8 cellular contexts compared by ENCODE assay signal in genomic region chr4:37603070-37603468, GRCh38.
DNase-seq lines count a peak whose midpoint lies in the region; ATAC-seq and TF ChIP-seq lines count a peak whose summit lies in the region.

No MANE protein-coding gene starts in this region.

- no peaks in the 10 kb centered on the region for H3K9me3 Mint-ChIP-seq in activated CD8-positive, alpha-beta T cell treated with anti-CD3 and anti-CD28 coated beads for 36 hours
- H3K9me3 Mint-ChIP-seq in memory B cell: no peaks in the 10 kb centered on the region

- H3K36me3 Mint-ChIP-seq in activated CD8-positive, alpha-beta T cell treated with anti-CD3 and anti-CD28 coated beads for 36 hours (ENCODE audit: low read depth): no peaks in the 10 kb centered on the region
- H3K36me3 Mint-ChIP-seq in memory B cell: peaks cover 2% of the 10 kb centered on the region

- H3K27ac Mint-ChIP-seq in activated CD8-positive, alpha-beta T cell treated with anti-CD3 and anti-CD28 coated beads for 36 hours: no peak overlapping the region
- no peak overlapping the region for H3K27ac Mint-ChIP-seq in memory B cell

- ATAC-seq in HG02981 (IDR thresholded peaks at IDR 0.05; ENCODE audit: unreplicated experiment) (peak; percentile 64), memory B cell (ENCODE audit: low read depth) (peak; percentile 59)
- ATAC-seq in activated CD8-positive, alpha-beta T cell treated with anti-CD3 and anti-CD28 coated beads for 36 hours: peak; percentile 85

- H3K4me1 Mint-ChIP-seq in activated CD8-positive, alpha-beta T cell treated with anti-CD3 and anti-CD28 coated beads for 36 hours (ENCODE audit: low read depth): peaks cover 10% of the 10 kb centered on the region
- H3K4me1 Mint-ChIP-seq in memory B cell: peaks cover 2% of the 10 kb centered on the region

- H3K27me3 Mint-ChIP-seq in activated CD8-positive, alpha-beta T cell treated with anti-CD3 and anti-CD28 coated beads for 36 hours: no peaks in the 10 kb centered on the region
- peaks cover 6% of the 10 kb centered on the region for H3K27me3 Mint-ChIP-seq in memory B cell

- intact Hi-C loops in activated CD8-positive, alpha-beta T cell treated with anti-CD3 and anti-CD28 coated beads for 36 hours (cut with micrococcal nuclease): loop anchor here (5.0 kb wide), 2 partner anchors 84 to 179 kb away; partner anchors contain the start of gene RELL1

- CTCF ChIA-PET in activated CD8-positive, alpha-beta T cell treated with anti-CD3 and anti-CD28 coated beads for 36 hours (lab: Charles Lee): interaction anchor here (0.6 to 3.2 kb wide), 41 partner anchors 9 to 432 kb away, joined by 3 to 25 read pairs (median 4); partner anchors contain the start of gene RELL1

- POLR2A ChIA-PET in activated CD8-positive, alpha-beta T cell treated with anti-CD3 and anti-CD28 coated beads for 36 hours (lab: Charles Lee): no interaction called here

- peak; percentile 2 for DNase-seq in NCI-H2171 treated with DMSO at 0.1 percent for 48 hours (lab: John Stamatoyannopoulos, UW)
- DNase-seq in NCI-H2171 (lab: John Stamatoyannopoulos, UW): no peak
- peak; percentile 60 for DNase-seq in NCI-H460 (ENCODE audit: extremely low read depth, low read depth)
- peak; percentile 83 for DNase-seq in activated CD8-positive, alpha-beta T cell treated with anti-CD3 and anti-CD28 coated beads for 36 hours
- peak; percentile 83 for DNase-seq in ecto neural progenitor cell (ENCODE audit: low spot score)
- peak; percentile 70 to 79 for DNase-seq in memory B cell (ENCODE audit: low spot score in 2 of 2)
- DNase-seq in stimulated activated CD8-positive, alpha-beta memory T cell treated with anti-CD3 and anti-CD28 coated beads, Interleukin-15, amount 100 ng/mL, for 1 hour (ENCODE audit: low read depth): peak; percentile 60

- H3K4me3 Mint-ChIP-seq in activated CD8-positive, alpha-beta T cell treated with anti-CD3 and anti-CD28 coated beads for 36 hours: no peak overlapping the region
- H3K4me3 Mint-ChIP-seq in memory B cell: no peak overlapping the region

- peak; percentile 94 for TF ChIP-seq CTCF in activated CD8-positive, alpha-beta T cell treated with anti-CD3 and anti-CD28 coated beads for 36 hours (IDR thresholded peaks at IDR 0.05)
